8 cellular contexts compared by ENCODE assay signal in genomic region chr14:74302634-74303569, GRCh38. TPM values are rescaled to one million over a fixed set of nuclear protein-coding genes. Genes with fewer than 3 reads are reported as not detected.
DNase-seq lines count a peak whose midpoint lies in the region; ATAC-seq and TF ChIP-seq lines count a peak whose summit lies in the region.

ABCD4 (minus strand) TSS chr14:74302934; CDS start chr14:74302912, 22 bp downstream.

- no peaks in the 10 kb centered on the region for H3K27me3 ChIP-seq in left lung

- peak; percentile 91 for ATAC-seq in GM19324 (IDR thresholded peaks at IDR 0.05; ENCODE audit: low FRiP score, unreplicated experiment)
- peak; percentile 93 for ATAC-seq in HG03469 (IDR thresholded peaks at IDR 0.05; ENCODE audit: unreplicated experiment)
- peak; percentile 99 for ATAC-seq in left lung

- intact Hi-C loops in left lung (cut with DNase I): no loop called here

- H3K9me3 Mint-ChIP-seq in activated CD4-positive, alpha-beta T cell treated with anti-CD3 and anti-CD28 coated beads, Interleukin-2, amount 10 ng/mL, durations not matched to agents 7 days and 5 days: no peaks in the 10 kb centered on the region

- H3K4me3 Mint-ChIP-seq in activated CD4-positive, alpha-beta T cell treated with anti-CD3 and anti-CD28 coated beads, Interleukin-2, amount 10 ng/mL, durations not matched to agents 7 days and 5 days: peak within 1 kb of the TSS; percentile 95

- H3K27ac ChIP-seq in C4-2B (peak within 1 kb of the TSS; percentile 61), left lung (peak within 1 kb of the TSS; percentile 84 to 86)

- TF ChIP-seq CTCF in C4-2B (conservative IDR thresholded peaks at IDR 0.05) (peak; percentile 87), left lung (IDR thresholded peaks at IDR 0.05) (no peak)

- H3K4me3 ChIP-seq in left lung: peak within 1 kb of the TSS; percentile 83 to 93

- CTCF ChIA-PET in activated CD4-positive, alpha-beta T cell treated with anti-CD3 and anti-CD28 coated beads, Interleukin-2, amount 10 ng/mL, durations not matched to agents 7 days and 5 days (lab: Charles Lee): interaction anchor here (0.7 to 1.1 kb wide), 6 partner anchors 9 to 713 kb away, joined by 3 to 5 read pairs (median 4); no protein-coding TSS in a partner anchor

- H3K36me3 ChIP-seq in left lung: peaks cover 0 to 16% of the 10 kb centered on the region in 2 donors

- no peaks in the 10 kb centered on the region for H3K27me3 Mint-ChIP-seq in activated CD4-positive, alpha-beta T cell treated with anti-CD3 and anti-CD28 coated beads, Interleukin-2, amount 10 ng/mL, durations not matched to agents 7 days and 5 days

- peaks cover 26% of the 10 kb centered on the region for H3K4me1 Mint-ChIP-seq in activated CD4-positive, alpha-beta T cell treated with anti-CD3 and anti-CD28 coated beads, Interleukin-2, amount 10 ng/mL, durations not matched to agents 7 days and 5 days

- peak within 1 kb of the TSS; percentile 95 for H3K27ac Mint-ChIP-seq in activated CD4-positive, alpha-beta T cell treated with anti-CD3 and anti-CD28 coated beads, Interleukin-2, amount 10 ng/mL, durations not matched to agents 7 days and 5 days

- H3K9me3 ChIP-seq in left lung: no peaks in the 10 kb centered on the region

- H3K36me3 Mint-ChIP-seq in activated CD4-positive, alpha-beta T cell treated with anti-CD3 and anti-CD28 coated beads, Interleukin-2, amount 10 ng/mL, durations not matched to agents 7 days and 5 days (ENCODE audit: low read depth): peaks cover 19% of the 10 kb centered on the region

- DNase-seq in NCI-H526 (lab: John Stamatoyannopoulos, UW) (peak; percentile 90 to 97), dedifferentiated amniotic fluid mesenchymal stem cell (ENCODE audit: extremely low spot score) (peak; percentile 78), left lung (peak; percentile 95 to 97)
- peak; percentile 86 for DNase-seq in activated CD4-positive, alpha-beta T cell treated with anti-CD3 and anti-CD28 coated beads, Interleukin-2, amount 10 ng/mL, durations not matched to agents 7 days and 5 days
- peak; percentile 80 to 83 for DNase-seq in stimulated activated CD4-positive, alpha-beta T cell treated with anti-CD3 and anti-CD28 coated beads, Interleukin-2, amount 100 ng/mL, for 48 hours

- POLR2A ChIA-PET in activated CD4-positive, alpha-beta T cell treated with anti-CD3 and anti-CD28 coated beads, Interleukin-2, amount 10 ng/mL, durations not matched to agents 7 days and 5 days (lab: Charles Lee): no interaction called here

- H3K4me1 ChIP-seq in left lung: peaks cover 8 to 46% of the 10 kb centered on the region in 2 donors

RNA-seq across cellular contexts. Expression of gene ABCD4, which starts in this region (rescaled TPM):
- total RNA-seq in activated CD4-positive, alpha-beta T cell treated with anti-CD3 and anti-CD28 coated beads, Interleukin-2, amount 10 ng/mL, durations not matched to agents 7 days and 5 days: 10 to 100 TPM; 59.6 to 62.4 TPM
- total RNA-seq in left lung: 10 to 100 TPM; 37.0 to 41.1 TPM

Comparison
In these comparisons a context has a peak if more than half of its experiments do, and no peak if none do; other contexts are left out.
1. Peak in every context shown above with its lines: DNase-seq, ATAC-seq, H3K4me3 ChIP-seq and H3K27ac ChIP-seq.